Comparison of ENCODE assay signal across 15 cellular contexts in genomic region chr5:147400836-147401235, GRCh38.
"Had no signal": no experiment of that assay in that cellular context is flagged by ENCODE, and none has a peak within 500 bp of the region (broad histone marks: within the 10 kb centered on the region; RNA-seq: fewer than 3 reads in every experiment).

No MANE protein-coding gene starts in this region.

- H3K9me3 Mint-ChIP-seq: activated T-helper 1 cell treated with anti-CD3 and anti-CD28 coated beads, Interleukin-12 subunit alpha, Interleukin-12 subunit beta, Interleukin-2, Interleukin-4 antibody, amounts not matched to agents 30 ng/mL and 10 ng/mL and 1 ng/mL, durations not matched to agents 14 hours and 24 hours and 36 hours; dendritic cell treated with granulocyte-macrophage colony-stimulating factor and Interleukin-4, amounts not matched to agents 40 ng/mL and 50 ng/mL, for 4 days; effector memory CD8-positive, alpha-beta T cell; neural crest cell; stimulated activated effector memory CD8-positive, alpha-beta T cell treated with anti-CD3 and anti-CD28 coated beads, Interleukin-12 subunit alpha, Interleukin-12 subunit beta, amount 100 ng/mL, for 72 hours had no signal

- H3K4me1 Mint-ChIP-seq: activated naive CD8-positive, alpha-beta T cell treated with anti-CD3 and anti-CD28 coated beads, Interleukin-2, amount 50 U/mL, for 24 hours; neural crest cell; stimulated activated effector memory CD8-positive, alpha-beta T cell treated with anti-CD3 and anti-CD28 coated beads, Interleukin-12 subunit alpha, Interleukin-12 subunit beta, amount 100 ng/mL, for 72 hours had no signal

- ATAC-seq: activated naive CD8-positive, alpha-beta T cell treated with anti-CD3 and anti-CD28 coated beads, Interleukin-2, amount 50 U/mL, for 24 hours; effector memory CD8-positive, alpha-beta T cell; pancreas; stimulated activated effector memory CD8-positive, alpha-beta T cell treated with anti-CD3 and anti-CD28 coated beads, Interleukin-12 subunit alpha, Interleukin-12 subunit beta, amount 100 ng/mL, for 72 hours had no signal

- H3K4me3 ChIP-seq: pancreas, SK-N-MC, skin epidermis had no signal

- H3K4me3 Mint-ChIP-seq: activated naive CD8-positive, alpha-beta T cell treated with anti-CD3 and anti-CD28 coated beads, Interleukin-2, amount 50 U/mL, for 24 hours; activated T-helper 1 cell treated with anti-CD3 and anti-CD28 coated beads, Interleukin-12 subunit alpha, Interleukin-12 subunit beta, Interleukin-2, Interleukin-4 antibody, amounts not matched to agents 30 ng/mL and 10 ng/mL and 1 ng/mL, durations not matched to agents 14 hours and 24 hours and 36 hours; dendritic cell treated with granulocyte-macrophage colony-stimulating factor and Interleukin-4, amounts not matched to agents 40 ng/mL and 50 ng/mL, for 4 days; effector memory CD8-positive, alpha-beta T cell; neural crest cell; stimulated activated effector memory CD8-positive, alpha-beta T cell treated with anti-CD3 and anti-CD28 coated beads, Interleukin-12 subunit alpha, Interleukin-12 subunit beta, amount 100 ng/mL, for 72 hours had no signal

- H3K27ac ChIP-seq: pancreas, SK-N-MC, skin epidermis had no signal

- H3K27me3 ChIP-seq: pancreas had no signal

- DNase-seq: activated CD4-positive, alpha-beta T cell treated with anti-CD3 and anti-CD28 coated beads for 4 hours; activated naive CD4-positive, alpha-beta T cell treated with Interleukin-2 at 50 U/mL for 16 hours; activated naive CD8-positive, alpha-beta T cell treated with anti-CD3 and anti-CD28 coated beads, Interleukin-2, amount 50 U/mL, for 24 hours; effector memory CD8-positive, alpha-beta T cell; head of caudate nucleus; mammary epithelial cell; pancreas; T-helper 1 cell; trophoblast cell had no signal

- H3K36me3 ChIP-seq: pancreas had no signal

- H3K36me3 Mint-ChIP-seq: stimulated activated effector memory CD8-positive, alpha-beta T cell treated with anti-CD3 and anti-CD28 coated beads, Interleukin-12 subunit alpha, Interleukin-12 subunit beta, amount 100 ng/mL, for 72 hours had no signal

- H3K27ac Mint-ChIP-seq: activated naive CD8-positive, alpha-beta T cell treated with anti-CD3 and anti-CD28 coated beads, Interleukin-2, amount 50 U/mL, for 24 hours; activated T-helper 1 cell treated with anti-CD3 and anti-CD28 coated beads, Interleukin-12 subunit alpha, Interleukin-12 subunit beta, Interleukin-2, Interleukin-4 antibody, amounts not matched to agents 30 ng/mL and 10 ng/mL and 1 ng/mL, durations not matched to agents 14 hours and 24 hours and 36 hours; dendritic cell treated with granulocyte-macrophage colony-stimulating factor and Interleukin-4, amounts not matched to agents 40 ng/mL and 50 ng/mL, for 4 days; effector memory CD8-positive, alpha-beta T cell; stimulated activated effector memory CD8-positive, alpha-beta T cell treated with anti-CD3 and anti-CD28 coated beads, Interleukin-12 subunit alpha, Interleukin-12 subunit beta, amount 100 ng/mL, for 72 hours had no signal

- H3K9me3 ChIP-seq: pancreas had no signal

- H3K27me3 Mint-ChIP-seq: activated naive CD8-positive, alpha-beta T cell treated with anti-CD3 and anti-CD28 coated beads, Interleukin-2, amount 50 U/mL, for 24 hours; dendritic cell treated with granulocyte-macrophage colony-stimulating factor and Interleukin-4, amounts not matched to agents 40 ng/mL and 50 ng/mL, for 4 days had no signal
